In the genomic region with DNA sequence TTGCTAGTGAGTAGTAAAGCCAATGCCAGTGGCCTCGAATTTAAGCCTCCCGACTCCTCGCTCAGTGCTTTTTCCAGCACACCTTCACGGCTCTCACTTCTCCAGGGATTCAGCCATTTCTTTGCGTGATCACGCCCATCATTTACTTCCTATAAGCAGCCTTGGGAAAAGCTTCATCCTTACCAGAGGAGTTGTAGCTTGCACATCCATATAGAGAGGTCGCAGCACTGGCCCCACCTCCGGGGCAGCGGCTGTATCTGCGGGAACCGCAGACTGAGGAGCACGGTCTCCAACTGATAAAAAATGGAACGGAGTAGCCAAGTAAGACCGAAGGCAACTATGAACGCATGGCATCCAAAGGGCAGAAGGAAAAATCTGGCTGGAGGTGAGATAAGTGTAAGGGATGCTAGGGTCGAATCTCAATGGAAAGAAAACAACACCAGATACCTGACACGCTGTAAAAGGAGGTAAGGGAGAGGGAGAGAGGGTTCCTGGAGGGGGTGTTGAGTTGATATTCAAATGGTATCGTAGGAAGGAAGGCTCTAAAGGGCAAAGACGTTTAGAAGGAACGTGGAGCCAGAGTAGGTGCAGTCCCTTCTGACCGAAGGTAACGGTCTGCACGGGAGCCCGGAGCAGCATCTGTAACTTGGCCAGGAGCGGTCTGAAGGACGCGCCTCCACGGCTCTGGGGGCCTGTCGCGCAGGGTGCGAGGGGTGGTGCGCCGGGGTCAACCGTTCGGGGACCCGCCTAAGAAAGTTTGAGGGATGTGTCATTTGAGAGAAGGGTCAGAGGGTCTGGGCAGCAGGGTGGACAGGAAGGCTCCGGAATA, we compare ENCODE assay signal across 8 cellular contexts. TPM values are rescaled to one million over a fixed set of nuclear protein-coding genes. Genes with fewer than 3 reads are reported as not detected.
DNase-seq lines count a peak whose midpoint lies in the region; ATAC-seq and TF ChIP-seq lines count a peak whose summit lies in the region.

No MANE protein-coding gene starts in this region.

- DNase-seq in activated CD4-positive, alpha-beta T cell treated with anti-CD3 and anti-CD28 coated beads, Interleukin-2, amount 10 ng/mL, durations not matched to agents 7 days and 5 days = no peak
- no peak for DNase-seq in activated CD4-positive, alpha-beta T cell treated with anti-CD3 and anti-CD28 coated beads for 4 hours
- DNase-seq in T-helper 2 cell treated with Interferon-gamma antibody and Interleukin-4, amounts not matched to agents 5 μg/mL and 100 μg/mL, for 36 hours (ENCODE audit: low spot score) = no peak
- no peak for DNase-seq in epithelial cell of proximal tubule (ENCODE audit: low read depth)
- no peak for DNase-seq in naive thymus-derived CD8-positive, alpha-beta T cell
- no peak for DNase-seq in retina

- CTCF ChIA-PET in activated CD4-positive, alpha-beta T cell treated with anti-CD3 and anti-CD28 coated beads, Interleukin-2, amount 10 ng/mL, durations not matched to agents 7 days and 5 days (lab: Charles Lee) = interaction anchor here (1.2 to 2.2 kb wide), 3 partner anchors 17 to 256 kb away, joined by 3 to 7 read pairs (median 7); a partner anchor contains a TSS

- ATAC-seq in HG03097 (IDR thresholded peaks at IDR 0.05; ENCODE audit: low FRiP score, unreplicated experiment) = peak; percentile 12
- ATAC-seq in naive thymus-derived CD8-positive, alpha-beta T cell = peak; percentile 27 to 35
- no peak for ATAC-seq in GM18517 (IDR thresholded peaks at IDR 0.05; ENCODE audit: unreplicated experiment)

- no peaks in the 10 kb centered on the region for H3K27me3 Mint-ChIP-seq in activated CD4-positive, alpha-beta T cell treated with anti-CD3 and anti-CD28 coated beads, Interleukin-2, amount 10 ng/mL, durations not matched to agents 7 days and 5 days
- no peaks in the 10 kb centered on the region for H3K27me3 Mint-ChIP-seq in T-helper 2 cell treated with Interferon-gamma antibody and Interleukin-4, amounts not matched to agents 5 μg/mL and 100 μg/mL, for 36 hours (ENCODE audit: low read depth)
- no peaks in the 10 kb centered on the region for H3K27me3 Mint-ChIP-seq in naive thymus-derived CD8-positive, alpha-beta T cell

- H3K27ac Mint-ChIP-seq in activated CD4-positive, alpha-beta T cell treated with anti-CD3 and anti-CD28 coated beads, Interleukin-2, amount 10 ng/mL, durations not matched to agents 7 days and 5 days = peak overlapping the region; percentile 85
- H3K27ac Mint-ChIP-seq in T-helper 2 cell treated with Interferon-gamma antibody and Interleukin-4, amounts not matched to agents 5 μg/mL and 100 μg/mL, for 36 hours = peak overlapping the region; percentile 94
- peak overlapping the region; percentile 92 to 99 (median 96) for H3K27ac Mint-ChIP-seq in naive thymus-derived CD8-positive, alpha-beta T cell

- H3K36me3 Mint-ChIP-seq in activated CD4-positive, alpha-beta T cell treated with anti-CD3 and anti-CD28 coated beads, Interleukin-2, amount 10 ng/mL, durations not matched to agents 7 days and 5 days (ENCODE audit: low read depth) = peaks cover 36% of the 10 kb centered on the region
- H3K36me3 Mint-ChIP-seq in T-helper 2 cell treated with Interferon-gamma antibody and Interleukin-4, amounts not matched to agents 5 μg/mL and 100 μg/mL, for 36 hours (ENCODE audit: low read depth) = peaks cover 47% of the 10 kb centered on the region
- H3K36me3 Mint-ChIP-seq in naive thymus-derived CD8-positive, alpha-beta T cell = peaks cover 0 to 38% (median 9%) of the 10 kb centered on the region in 3 donors

- H3K4me1 Mint-ChIP-seq in activated CD4-positive, alpha-beta T cell treated with anti-CD3 and anti-CD28 coated beads, Interleukin-2, amount 10 ng/mL, durations not matched to agents 7 days and 5 days = peaks cover 42% of the 10 kb centered on the region
- peaks cover 36% of the 10 kb centered on the region for H3K4me1 Mint-ChIP-seq in T-helper 2 cell treated with Interferon-gamma antibody and Interleukin-4, amounts not matched to agents 5 μg/mL and 100 μg/mL, for 36 hours (ENCODE audit: low read depth)
- H3K4me1 Mint-ChIP-seq in naive thymus-derived CD8-positive, alpha-beta T cell = peaks cover 23 to 47% (median 35%) of the 10 kb centered on the region in 4 donors

- H3K9me3 Mint-ChIP-seq in activated CD4-positive, alpha-beta T cell treated with anti-CD3 and anti-CD28 coated beads, Interleukin-2, amount 10 ng/mL, durations not matched to agents 7 days and 5 days = no peaks in the 10 kb centered on the region
- H3K9me3 Mint-ChIP-seq in T-helper 2 cell treated with Interferon-gamma antibody and Interleukin-4, amounts not matched to agents 5 μg/mL and 100 μg/mL, for 36 hours = no peaks in the 10 kb centered on the region
- no peaks in the 10 kb centered on the region for H3K9me3 Mint-ChIP-seq in naive thymus-derived CD8-positive, alpha-beta T cell

- no peak for TF ChIP-seq CTCF in epithelial cell of proximal tubule (conservative IDR thresholded peaks at IDR 0.05; ENCODE audit: low read depth, low read length)

- H3K4me3 ChIP-seq in epithelial cell of proximal tubule (ENCODE audit: low read depth, low read length) = peak overlapping the region; percentile 84

- H3K4me3 Mint-ChIP-seq in activated CD4-positive, alpha-beta T cell treated with anti-CD3 and anti-CD28 coated beads, Interleukin-2, amount 10 ng/mL, durations not matched to agents 7 days and 5 days = peak overlapping the region; percentile 83
- peak overlapping the region; percentile 95 for H3K4me3 Mint-ChIP-seq in T-helper 2 cell treated with Interferon-gamma antibody and Interleukin-4, amounts not matched to agents 5 μg/mL and 100 μg/mL, for 36 hours
- peak overlapping the region; percentile 85 to 98 (median 94) for H3K4me3 Mint-ChIP-seq in naive thymus-derived CD8-positive, alpha-beta T cell

- POLR2A ChIA-PET in activated CD4-positive, alpha-beta T cell treated with anti-CD3 and anti-CD28 coated beads, Interleukin-2, amount 10 ng/mL, durations not matched to agents 7 days and 5 days (lab: Charles Lee) = interaction anchor here (0.6 kb wide), 1 partner anchor 76 kb away, joined by 3 read pairs; no protein-coding TSS in a partner anchor
- POLR2A ChIA-PET in naive thymus-derived CD8-positive, alpha-beta T cell (lab: Charles Lee) = interaction anchor here (0.9 to 6.3 kb wide), 11 partner anchors 13 to 256 kb away, joined by 3 to 71 read pairs (median 4); a partner anchor contains a TSS

RNA-seq across cellular contexts. Expression of a gene that starts 0.6 kb away (rescaled TPM):
- total RNA-seq in activated CD4-positive, alpha-beta T cell treated with anti-CD3 and anti-CD28 coated beads, Interleukin-2, amount 10 ng/mL, durations not matched to agents 7 days and 5 days = 10 to 100 TPM; 33.2 to 36.6 TPM
- total RNA-seq in epithelial cell of proximal tubule = 10.3 and 39.9 TPM in 2 replicates
- total RNA-seq in naive thymus-derived CD8-positive, alpha-beta T cell = 10 to 100 TPM; 24.8 to 25.5 TPM
- polyA plus RNA-seq in naive thymus-derived CD8-positive, alpha-beta T cell = 10 to 100 TPM in 2 of 3 donors, 1 to 10 TPM in 1; 8.6 to 16.6 (median 14.1) TPM

RNA-seq across cellular contexts. Expression of a gene that starts 0.7 kb away (rescaled TPM):
- total RNA-seq in activated CD4-positive, alpha-beta T cell treated with anti-CD3 and anti-CD28 coated beads, Interleukin-2, amount 10 ng/mL, durations not matched to agents 7 days and 5 days = 100 to 1,000 TPM in 1 of 2 experiments, 10 to 100 TPM in 1; 55.0 to 103 TPM
- 523 and 938 TPM in 2 replicates for total RNA-seq in epithelial cell of proximal tubule
- total RNA-seq in naive thymus-derived CD8-positive, alpha-beta T cell = 10 to 100 TPM; 39.7 to 40.3 TPM
- 100 to 1,000 TPM; 305 to 421 (median 381) TPM for polyA plus RNA-seq in naive thymus-derived CD8-positive, alpha-beta T cell

RNA-seq across cellular contexts. Expression of a gene that starts 33.8 kb away (rescaled TPM):
- 100 to 1,000 TPM; 252 to 256 TPM for total RNA-seq in activated CD4-positive, alpha-beta T cell treated with anti-CD3 and anti-CD28 coated beads, Interleukin-2, amount 10 ng/mL, durations not matched to agents 7 days and 5 days
- total RNA-seq in epithelial cell of proximal tubule = 22.5 and 177 TPM in 2 replicates
- total RNA-seq in naive thymus-derived CD8-positive, alpha-beta T cell = 100 to 1,000 TPM; 413 to 454 TPM
- polyA plus RNA-seq in naive thymus-derived CD8-positive, alpha-beta T cell = 100 to 1,000 TPM; 329 to 392 (median 384) TPM

RNA-seq across cellular contexts. Expression of a gene that starts 33.8 kb away (rescaled TPM):
- 100 to 1,000 TPM; 121 to 127 TPM for total RNA-seq in activated CD4-positive, alpha-beta T cell treated with anti-CD3 and anti-CD28 coated beads, Interleukin-2, amount 10 ng/mL, durations not matched to agents 7 days and 5 days
- 46.3 and 47.3 TPM in 2 replicates for total RNA-seq in epithelial cell of proximal tubule
- 100 to 1,000 TPM; 112 to 132 TPM for total RNA-seq in naive thymus-derived CD8-positive, alpha-beta T cell
- 10 to 100 TPM; 35.2 to 43.7 (median 39.9) TPM for polyA plus RNA-seq in naive thymus-derived CD8-positive, alpha-beta T cell

RNA-seq across cellular contexts. Expression of a gene that starts 43.5 kb away (rescaled TPM):
- 100 to 1,000 TPM; 374 to 396 TPM for total RNA-seq in activated CD4-positive, alpha-beta T cell treated with anti-CD3 and anti-CD28 coated beads, Interleukin-2, amount 10 ng/mL, durations not matched to agents 7 days and 5 days
- 117 and 148 TPM in 2 replicates for total RNA-seq in epithelial cell of proximal tubule
- 100 to 1,000 TPM; 687 to 713 TPM for total RNA-seq in naive thymus-derived CD8-positive, alpha-beta T cell
- polyA plus RNA-seq in naive thymus-derived CD8-positive, alpha-beta T cell = 100 to 1,000 TPM; 110 to 134 (median 112) TPM
